8 cellular contexts compared by ENCODE assay signal in the genomic region with DNA sequence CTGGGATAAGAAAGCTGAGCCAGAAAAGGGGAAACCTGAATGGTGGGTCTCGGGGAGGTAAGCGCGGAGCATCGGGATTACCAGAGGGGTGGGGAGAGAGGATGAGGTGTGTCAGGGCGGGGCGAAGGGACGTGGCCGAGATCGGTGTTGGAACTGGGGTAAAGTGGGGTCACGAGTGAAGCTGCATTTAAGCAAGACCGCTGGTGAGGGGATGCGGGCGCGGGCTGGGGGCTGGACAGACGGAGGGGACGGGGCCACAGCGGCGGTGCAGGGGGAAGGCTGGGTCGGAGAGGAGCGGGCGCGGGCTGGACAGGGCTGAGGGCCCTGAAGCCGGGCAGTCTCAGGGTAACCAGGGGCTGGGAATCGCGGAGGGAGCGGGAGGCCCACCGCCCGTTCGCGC. TPM values are rescaled to one million over a fixed set of nuclear protein-coding genes. Genes with fewer than 3 reads are reported as not detected.
DNase-seq lines count a peak whose midpoint lies in the region; ATAC-seq and TF ChIP-seq lines count a peak whose summit lies in the region.
"Not testable (repeated sequence)": the region's sequence is repeated elsewhere in the genome, so short reads cannot be mapped to it uniquely, and the experiment has no call there.

No MANE protein-coding gene starts in this region.

- not testable (repeated sequence) for TF ChIP-seq CTCF in GM13977 (IDR thresholded peaks at IDR 0.05; ENCODE audit: extremely low read depth, insufficient read depth, missing control alignments); HEK293 (tag by site-specific recombination; IDR thresholded peaks at IDR 0.05); omental fat pad (IDR thresholded peaks at IDR 0.05); vagina (IDR thresholded peaks at IDR 0.05)

- peak; percentile 17 for DNase-seq in GM13977 (ENCODE audit: low spot score)
- not testable (repeated sequence) for DNase-seq in Jurkat, Clone E6-1 (ENCODE audit: low read depth, low spot score); vagina (ENCODE audit: extremely low spot score in 2 of 2)
- DNase-seq in activated CD4-positive, alpha-beta T cell treated with anti-CD3 and anti-CD28 coated beads, Interleukin-2, amount 10 ng/mL, durations not matched to agents 7 days and 5 days: peak; percentile 15
- peak; percentile 17 for DNase-seq in dermis blood vessel endothelial cell
- peak; percentile 28 for DNase-seq in omental fat pad (ENCODE audit: low spot score)

- TF ChIP-seq POLR2A in vagina (IDR thresholded peaks at IDR 0.05): not testable (repeated sequence)

- H3K36me3 ChIP-seq in HEK293 (ENCODE audit: control insufficient read depth in 2 of 2, insufficient read depth in 1 of 2, low read length in 2 of 2); vagina: not testable (repeated sequence)

- not testable (repeated sequence) for H3K27me3 Mint-ChIP-seq in activated CD4-positive, alpha-beta T cell treated with anti-CD3 and anti-CD28 coated beads, Interleukin-2, amount 10 ng/mL, durations not matched to agents 7 days and 5 days

- in situ Hi-C loops in GM13977 (cut with MboI; ENCODE audit: low pct_unique_long_range_greater_than_20kb, low sequenced_read_pairs, unreplicated experiment): not testable (repeated sequence)

- H3K4me1 Mint-ChIP-seq in activated CD4-positive, alpha-beta T cell treated with anti-CD3 and anti-CD28 coated beads, Interleukin-2, amount 10 ng/mL, durations not matched to agents 7 days and 5 days: peaks cover 19% of the 10 kb centered on the region

- H3K36me3 Mint-ChIP-seq in activated CD4-positive, alpha-beta T cell treated with anti-CD3 and anti-CD28 coated beads, Interleukin-2, amount 10 ng/mL, durations not matched to agents 7 days and 5 days (ENCODE audit: low read depth): not testable (repeated sequence)

- POLR2A ChIA-PET in HEK293 (lab: Yijun Ruan, JAX); activated CD4-positive, alpha-beta T cell treated with anti-CD3 and anti-CD28 coated beads, Interleukin-2, amount 10 ng/mL, durations not matched to agents 7 days and 5 days (lab: Charles Lee): not testable (repeated sequence)

- peak overlapping the region; percentile 95 for H3K27ac Mint-ChIP-seq in activated CD4-positive, alpha-beta T cell treated with anti-CD3 and anti-CD28 coated beads, Interleukin-2, amount 10 ng/mL, durations not matched to agents 7 days and 5 days

- H3K9me3 Mint-ChIP-seq in activated CD4-positive, alpha-beta T cell treated with anti-CD3 and anti-CD28 coated beads, Interleukin-2, amount 10 ng/mL, durations not matched to agents 7 days and 5 days: not testable (repeated sequence)

- peak overlapping the region; percentile 88 for H3K4me3 Mint-ChIP-seq in activated CD4-positive, alpha-beta T cell treated with anti-CD3 and anti-CD28 coated beads, Interleukin-2, amount 10 ng/mL, durations not matched to agents 7 days and 5 days

- intact Hi-C loops in vagina (cut with DNase I): not testable (repeated sequence)

- H3K9me3 ChIP-seq in HEK293 (ENCODE audit: control insufficient read depth, insufficient read depth, low read depth, low read length); iPS-18c (ENCODE audit: control insufficient read depth, insufficient read depth, low read length); vagina: not testable (repeated sequence)

- not testable (repeated sequence) for H3K4me1 ChIP-seq in HEK293 (ENCODE audit: control insufficient read depth, insufficient read depth, low read length)
- H3K4me1 ChIP-seq in vagina: peaks cover 23% of the 10 kb centered on the region

- ATAC-seq in omental fat pad (ENCODE audit: low FRiP score): peak; percentile 60

- H3K27me3 ChIP-seq in vagina: not testable (repeated sequence)

- CTCF ChIA-PET in HEK293 (lab: Yijun Ruan, JAX); activated CD4-positive, alpha-beta T cell treated with anti-CD3 and anti-CD28 coated beads, Interleukin-2, amount 10 ng/mL, durations not matched to agents 7 days and 5 days (lab: Charles Lee): not testable (repeated sequence)

- H3K4me3 ChIP-seq in HEK293 (ENCODE audit: low read depth, low read length) (peak overlapping the region; percentile 64), iPS-18c (ENCODE audit: insufficient read depth, low read depth, low read length) (peak overlapping the region; percentile 69), vagina (peak overlapping the region; percentile 78 to 80)
- H3K4me3 ChIP-seq in Jurkat, Clone E6-1 (ENCODE audit: low read length): peak overlapping the region; percentile 60

- H3K27ac ChIP-seq in HEK293 (ENCODE audit: extremely low read depth, low read depth, low read length) (peak overlapping the region; percentile 39; the same call in 1 of the 2 replicates), vagina (peak overlapping the region; percentile 92)

TF ChIP-seq in HEK293, 187 proteins besides CTCF, POLR2A, EP300 and RAD21:
- TF ChIP-seq SP3 (tag by site-specific recombination; IDR thresholded peaks at IDR 0.05) (0 out of 2 replicates have a peak, but pooled peaks have one; percentile 22), ZBTB8A (tag by site-specific recombination; IDR thresholded peaks at IDR 0.05) (peak; percentile 34; the same call in 1 of the 2 replicates), KLF1 (tag by site-specific recombination; IDR thresholded peaks at IDR 0.05) (peak; percentile 76), ZNF335 (tag by site-specific recombination; conservative IDR thresholded peaks at IDR 0.05) (peak; percentile 53)
- TF ChIP-seq, protein P1, sequence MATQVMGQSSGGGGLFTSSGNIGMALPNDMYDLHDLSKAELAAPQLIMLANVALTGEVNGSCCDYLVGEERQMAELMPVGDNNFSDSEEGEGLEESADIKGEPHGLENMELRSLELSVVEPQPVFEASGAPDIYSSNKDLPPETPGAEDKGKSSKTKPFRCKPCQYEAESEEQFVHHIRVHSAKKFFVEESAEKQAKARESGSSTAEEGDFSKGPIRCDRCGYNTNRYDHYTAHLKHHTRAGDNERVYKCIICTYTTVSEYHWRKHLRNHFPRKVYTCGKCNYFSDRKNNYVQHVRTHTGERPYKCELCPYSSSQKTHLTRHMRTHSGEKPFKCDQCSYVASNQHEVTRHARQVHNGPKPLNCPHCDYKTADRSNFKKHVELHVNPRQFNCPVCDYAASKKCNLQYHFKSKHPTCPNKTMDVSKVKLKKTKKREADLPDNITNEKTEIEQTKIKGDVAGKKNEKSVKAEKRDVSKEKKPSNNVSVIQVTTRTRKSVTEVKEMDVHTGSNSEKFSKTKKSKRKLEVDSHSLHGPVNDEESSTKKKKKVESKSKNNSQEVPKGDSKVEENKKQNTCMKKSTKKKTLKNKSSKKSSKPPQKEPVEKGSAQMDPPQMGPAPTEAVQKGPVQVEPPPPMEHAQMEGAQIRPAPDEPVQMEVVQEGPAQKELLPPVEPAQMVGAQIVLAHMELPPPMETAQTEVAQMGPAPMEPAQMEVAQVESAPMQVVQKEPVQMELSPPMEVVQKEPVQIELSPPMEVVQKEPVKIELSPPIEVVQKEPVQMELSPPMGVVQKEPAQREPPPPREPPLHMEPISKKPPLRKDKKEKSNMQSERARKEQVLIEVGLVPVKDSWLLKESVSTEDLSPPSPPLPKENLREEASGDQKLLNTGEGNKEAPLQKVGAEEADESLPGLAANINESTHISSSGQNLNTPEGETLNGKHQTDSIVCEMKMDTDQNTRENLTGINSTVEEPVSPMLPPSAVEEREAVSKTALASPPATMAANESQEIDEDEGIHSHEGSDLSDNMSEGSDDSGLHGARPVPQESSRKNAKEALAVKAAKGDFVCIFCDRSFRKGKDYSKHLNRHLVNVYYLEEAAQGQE (tag by site-specific recombination; IDR thresholded peaks at IDR 0.05): peak; percentile 44; the same call in 1 of the 2 replicates

RNA-seq across cellular contexts. Expression of a gene that starts 0.3 kb away (rescaled TPM):
- 21.0 TPM for polyA plus RNA-seq in Jurkat, Clone E6-1 (2012; ENCODE audit: insufficient read depth, insufficient read length)
- 10 to 100 TPM; 48.6 to 53.0 TPM for total RNA-seq in activated CD4-positive, alpha-beta T cell treated with anti-CD3 and anti-CD28 coated beads, Interleukin-2, amount 10 ng/mL, durations not matched to agents 7 days and 5 days
- 27.4 and 28.5 TPM in 2 replicates for total RNA-seq in dermis blood vessel endothelial cell
- 10 to 100 TPM; 44.0 to 68.9 (median 53.2) TPM for total RNA-seq in omental fat pad
- 93.1 TPM for total RNA-seq in vagina

RNA-seq across cellular contexts. Expression of a gene that starts 57.5 kb away (rescaled TPM):
- 35.7 TPM for polyA plus RNA-seq in Jurkat, Clone E6-1 (2012; ENCODE audit: insufficient read depth, insufficient read length)
- total RNA-seq in activated CD4-positive, alpha-beta T cell treated with anti-CD3 and anti-CD28 coated beads, Interleukin-2, amount 10 ng/mL, durations not matched to agents 7 days and 5 days: 10 to 100 TPM; 85.3 to 93.5 TPM
- 61.8 and 66.5 TPM in 2 replicates for total RNA-seq in dermis blood vessel endothelial cell
- 10 to 100 TPM; 13.4 to 52.5 (median 23.7) TPM for total RNA-seq in omental fat pad
- total RNA-seq in vagina: 80.0 TPM
